Comparison of ENCODE assay signal across 12 cellular contexts in genomic region chr22:21074092-21074715, GRCh38. TPM values are rescaled to one million over a fixed set of nuclear protein-coding genes. Genes with fewer than 3 reads are reported as not detected.
DNase-seq lines count a peak whose midpoint lies in the region; TF ChIP-seq lines count a peak whose summit lies in the region.
"Had no signal": no experiment of that assay in that cellular context is flagged by ENCODE, and none has a peak within 500 bp of the region (broad histone marks: within the 10 kb centered on the region; RNA-seq: fewer than 3 reads in every experiment).

No MANE protein-coding gene starts in this region.

- H3K27ac Mint-ChIP-seq in activated naive CD8-positive, alpha-beta T cell treated with anti-CD3 and anti-CD28 coated beads for 36 hours, result no peak overlapping the region
- H3K27ac Mint-ChIP-seq in activated CD4-positive, alpha-beta T cell treated with anti-CD3 and anti-CD28 coated beads, Interleukin-2, amount 10 ng/mL, durations not matched to agents 24 days and 14 days, result no peak overlapping the region

- intact Hi-C loops in activated CD4-positive, alpha-beta T cell treated with anti-CD3 and anti-CD28 coated beads, Interleukin-2, amount 10 ng/mL, durations not matched to agents 24 days and 14 days (cut with micrococcal nuclease), result no loop called here

- H3K4me1 Mint-ChIP-seq in activated naive CD8-positive, alpha-beta T cell treated with anti-CD3 and anti-CD28 coated beads for 36 hours, result no peaks in the 10 kb centered on the region
- no peaks in the 10 kb centered on the region for H3K4me1 Mint-ChIP-seq in activated CD4-positive, alpha-beta T cell treated with anti-CD3 and anti-CD28 coated beads, Interleukin-2, amount 10 ng/mL, durations not matched to agents 24 days and 14 days

- no peak overlapping the region for H3K4me3 ChIP-seq in cardiac fibroblast (replicated peaks in 1 of 2; ENCODE audit: low read depth in 2 of 2, low read length in 2 of 2)

- H3K4me3 Mint-ChIP-seq in activated naive CD8-positive, alpha-beta T cell treated with anti-CD3 and anti-CD28 coated beads for 36 hours, result no peak overlapping the region
- no peak overlapping the region for H3K4me3 Mint-ChIP-seq in activated CD4-positive, alpha-beta T cell treated with anti-CD3 and anti-CD28 coated beads, Interleukin-2, amount 10 ng/mL, durations not matched to agents 24 days and 14 days

- H3K36me3 Mint-ChIP-seq in activated naive CD8-positive, alpha-beta T cell treated with anti-CD3 and anti-CD28 coated beads for 36 hours, result no peaks in the 10 kb centered on the region
- H3K36me3 Mint-ChIP-seq in activated CD4-positive, alpha-beta T cell treated with anti-CD3 and anti-CD28 coated beads, Interleukin-2, amount 10 ng/mL, durations not matched to agents 24 days and 14 days (ENCODE audit: low read depth), result no peaks in the 10 kb centered on the region

- TF ChIP-seq CTCF in cardiac fibroblast (IDR thresholded peaks at IDR 0.05; ENCODE audit: low read depth, low read length), result no peak

- H3K9me3 Mint-ChIP-seq in activated naive CD8-positive, alpha-beta T cell treated with anti-CD3 and anti-CD28 coated beads for 36 hours, result no peaks in the 10 kb centered on the region
- no peaks in the 10 kb centered on the region for H3K9me3 Mint-ChIP-seq in activated CD4-positive, alpha-beta T cell treated with anti-CD3 and anti-CD28 coated beads, Interleukin-2, amount 10 ng/mL, durations not matched to agents 24 days and 14 days

- H3K27me3 Mint-ChIP-seq in activated naive CD8-positive, alpha-beta T cell treated with anti-CD3 and anti-CD28 coated beads for 36 hours, result no peaks in the 10 kb centered on the region
- no peaks in the 10 kb centered on the region for H3K27me3 Mint-ChIP-seq in activated CD4-positive, alpha-beta T cell treated with anti-CD3 and anti-CD28 coated beads, Interleukin-2, amount 10 ng/mL, durations not matched to agents 24 days and 14 days

- DNase-seq in GM03348 (ENCODE audit: low spot score) (peak; percentile 88), NOMO-1 treated with dmso at 0.1 percent for 144 hours (lab: John Stamatoyannopoulos, UW; ENCODE audit: unreplicated experiment) (peak; percentile 41), cardiac fibroblast (ENCODE audit: low read depth in 2 of 2) (peak; percentile 44 to 82), myocyte (ENCODE audit: low read depth) (peak; percentile 78), NCI-H524 treated with DMSO at 0.1 percent for 48 hours (lab: John Stamatoyannopoulos, UW) (no peak)
- no peak for DNase-seq in activated T-cell treated with anti-CD3 and anti-CD28 coated beads, Interleukin-2, amount 50 U/mL, for 1 hour
- no peak for DNase-seq in activated naive CD8-positive, alpha-beta T cell treated with anti-CD3 and anti-CD28 coated beads for 36 hours
- no peak for DNase-seq in activated CD4-positive, alpha-beta T cell treated with anti-CD3 and anti-CD28 coated beads, Interleukin-2, amount 10 ng/mL, durations not matched to agents 24 days and 14 days
- DNase-seq: glutamatergic neuron, KG1 had no signal

RNA-seq across cellular contexts. Expression of gene LRRC74B, which starts 28.5 kb away (rescaled TPM):
- 0.08 and 0.88 TPM in 2 replicates for total RNA-seq in myocyte
- 0.06 TPM for polyA plus RNA-seq in myocyte (2012)
- total RNA-seq in activated naive CD8-positive, alpha-beta T cell treated with anti-CD3 and anti-CD28 coated beads for 36 hours, result not detected
- not detected in 2 replicates for total RNA-seq in activated CD4-positive, alpha-beta T cell treated with anti-CD3 and anti-CD28 coated beads, Interleukin-2, amount 10 ng/mL, durations not matched to agents 24 days and 14 days
- total RNA-seq: mucosa of gallbladder had no signal
- polyA plus RNA-seq: adipose tissue had no signal

RNA-seq across cellular contexts. Expression of gene SLC7A4, which starts 41.8 kb away (rescaled TPM):
- 0.70 and 1.3 TPM in 2 replicates for total RNA-seq in myocyte
- polyA plus RNA-seq in myocyte (2012), result 1.2 TPM
- total RNA-seq in activated naive CD8-positive, alpha-beta T cell treated with anti-CD3 and anti-CD28 coated beads for 36 hours, result under 1 TPM; 0.41 to 0.44 TPM
- total RNA-seq in activated CD4-positive, alpha-beta T cell treated with anti-CD3 and anti-CD28 coated beads, Interleukin-2, amount 10 ng/mL, durations not matched to agents 24 days and 14 days, result not detected in 2 replicates

RNA-seq across cellular contexts. Expression of gene P2RX6, which starts 59.2 kb away (rescaled TPM):
- 72.8 and 103 TPM in 2 replicates for total RNA-seq in myocyte
- 47.3 TPM for polyA plus RNA-seq in myocyte (2012)
- under 1 TPM; 0.14 to 0.43 TPM for total RNA-seq in activated naive CD8-positive, alpha-beta T cell treated with anti-CD3 and anti-CD28 coated beads for 36 hours
- total RNA-seq in activated CD4-positive, alpha-beta T cell treated with anti-CD3 and anti-CD28 coated beads, Interleukin-2, amount 10 ng/mL, durations not matched to agents 24 days and 14 days, result not detected in 2 replicates

Comparison
In these comparisons a context has a peak if more than half of its experiments do, and no peak if none do; other contexts are left out.
1. DNase-seq: peak in GM03348 (single experiment), NOMO-1 treated with dmso at 0.1 percent for 144 hours (single experiment), cardiac fibroblast (2 of 2) and myocyte (single experiment); none in activated T-cell treated with anti-CD3 and anti-CD28 coated beads, Interleukin-2, amount 50 U/mL, for 1 hour (single experiment), activated naive CD8-positive, alpha-beta T cell treated with anti-CD3 and anti-CD28 coated beads for 36 hours (single experiment), NCI-H524 treated with DMSO at 0.1 percent for 48 hours (single experiment) and activated CD4-positive, alpha-beta T cell treated with anti-CD3 and anti-CD28 coated beads, Interleukin-2, amount 10 ng/mL, durations not matched to agents 24 days and 14 days (single experiment).
2. RNA of gene P2RX6, which starts 59.2 kb away (total RNA-seq): 72.8 to 103 TPM in myocyte; 0.14 to 0.43 TPM in activated naive CD8-positive, alpha-beta T cell treated with anti-CD3 and anti-CD28 coated beads for 36 hours and not detected in activated CD4-positive, alpha-beta T cell treated with anti-CD3 and anti-CD28 coated beads, Interleukin-2, amount 10 ng/mL, durations not matched to agents 24 days and 14 days; every median in the first group is over 10 times any median in the second.